1 cellular context compared by ENCODE assay signal in the genomic region with DNA sequence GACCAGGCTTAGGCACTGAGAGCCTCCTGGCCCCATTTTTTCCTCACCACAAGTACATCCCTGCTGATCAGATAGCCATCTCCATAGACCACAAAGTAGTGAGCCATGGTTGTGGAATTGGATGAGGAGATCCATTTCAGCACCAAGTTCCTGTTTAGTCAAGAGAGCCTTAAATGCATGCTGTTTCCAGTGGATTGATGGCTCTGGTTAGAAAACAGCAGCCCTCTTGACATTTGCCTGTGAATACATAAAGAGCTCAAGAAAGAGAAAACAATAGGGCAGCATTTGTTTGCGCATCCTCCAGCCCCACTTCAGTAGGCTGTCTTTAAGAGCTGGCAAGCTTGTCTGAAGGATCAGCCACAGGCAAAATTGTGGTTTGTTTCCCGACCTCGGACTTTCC.
TF ChIP-seq lines count a peak whose summit lies in the region.

No MANE protein-coding gene starts in this region.

TF ChIP-seq in H1, 55 proteins besides CTCF, POLR2A, EP300 and RAD21 (continued from another document):
- TF ChIP-seq, protein P1, sequence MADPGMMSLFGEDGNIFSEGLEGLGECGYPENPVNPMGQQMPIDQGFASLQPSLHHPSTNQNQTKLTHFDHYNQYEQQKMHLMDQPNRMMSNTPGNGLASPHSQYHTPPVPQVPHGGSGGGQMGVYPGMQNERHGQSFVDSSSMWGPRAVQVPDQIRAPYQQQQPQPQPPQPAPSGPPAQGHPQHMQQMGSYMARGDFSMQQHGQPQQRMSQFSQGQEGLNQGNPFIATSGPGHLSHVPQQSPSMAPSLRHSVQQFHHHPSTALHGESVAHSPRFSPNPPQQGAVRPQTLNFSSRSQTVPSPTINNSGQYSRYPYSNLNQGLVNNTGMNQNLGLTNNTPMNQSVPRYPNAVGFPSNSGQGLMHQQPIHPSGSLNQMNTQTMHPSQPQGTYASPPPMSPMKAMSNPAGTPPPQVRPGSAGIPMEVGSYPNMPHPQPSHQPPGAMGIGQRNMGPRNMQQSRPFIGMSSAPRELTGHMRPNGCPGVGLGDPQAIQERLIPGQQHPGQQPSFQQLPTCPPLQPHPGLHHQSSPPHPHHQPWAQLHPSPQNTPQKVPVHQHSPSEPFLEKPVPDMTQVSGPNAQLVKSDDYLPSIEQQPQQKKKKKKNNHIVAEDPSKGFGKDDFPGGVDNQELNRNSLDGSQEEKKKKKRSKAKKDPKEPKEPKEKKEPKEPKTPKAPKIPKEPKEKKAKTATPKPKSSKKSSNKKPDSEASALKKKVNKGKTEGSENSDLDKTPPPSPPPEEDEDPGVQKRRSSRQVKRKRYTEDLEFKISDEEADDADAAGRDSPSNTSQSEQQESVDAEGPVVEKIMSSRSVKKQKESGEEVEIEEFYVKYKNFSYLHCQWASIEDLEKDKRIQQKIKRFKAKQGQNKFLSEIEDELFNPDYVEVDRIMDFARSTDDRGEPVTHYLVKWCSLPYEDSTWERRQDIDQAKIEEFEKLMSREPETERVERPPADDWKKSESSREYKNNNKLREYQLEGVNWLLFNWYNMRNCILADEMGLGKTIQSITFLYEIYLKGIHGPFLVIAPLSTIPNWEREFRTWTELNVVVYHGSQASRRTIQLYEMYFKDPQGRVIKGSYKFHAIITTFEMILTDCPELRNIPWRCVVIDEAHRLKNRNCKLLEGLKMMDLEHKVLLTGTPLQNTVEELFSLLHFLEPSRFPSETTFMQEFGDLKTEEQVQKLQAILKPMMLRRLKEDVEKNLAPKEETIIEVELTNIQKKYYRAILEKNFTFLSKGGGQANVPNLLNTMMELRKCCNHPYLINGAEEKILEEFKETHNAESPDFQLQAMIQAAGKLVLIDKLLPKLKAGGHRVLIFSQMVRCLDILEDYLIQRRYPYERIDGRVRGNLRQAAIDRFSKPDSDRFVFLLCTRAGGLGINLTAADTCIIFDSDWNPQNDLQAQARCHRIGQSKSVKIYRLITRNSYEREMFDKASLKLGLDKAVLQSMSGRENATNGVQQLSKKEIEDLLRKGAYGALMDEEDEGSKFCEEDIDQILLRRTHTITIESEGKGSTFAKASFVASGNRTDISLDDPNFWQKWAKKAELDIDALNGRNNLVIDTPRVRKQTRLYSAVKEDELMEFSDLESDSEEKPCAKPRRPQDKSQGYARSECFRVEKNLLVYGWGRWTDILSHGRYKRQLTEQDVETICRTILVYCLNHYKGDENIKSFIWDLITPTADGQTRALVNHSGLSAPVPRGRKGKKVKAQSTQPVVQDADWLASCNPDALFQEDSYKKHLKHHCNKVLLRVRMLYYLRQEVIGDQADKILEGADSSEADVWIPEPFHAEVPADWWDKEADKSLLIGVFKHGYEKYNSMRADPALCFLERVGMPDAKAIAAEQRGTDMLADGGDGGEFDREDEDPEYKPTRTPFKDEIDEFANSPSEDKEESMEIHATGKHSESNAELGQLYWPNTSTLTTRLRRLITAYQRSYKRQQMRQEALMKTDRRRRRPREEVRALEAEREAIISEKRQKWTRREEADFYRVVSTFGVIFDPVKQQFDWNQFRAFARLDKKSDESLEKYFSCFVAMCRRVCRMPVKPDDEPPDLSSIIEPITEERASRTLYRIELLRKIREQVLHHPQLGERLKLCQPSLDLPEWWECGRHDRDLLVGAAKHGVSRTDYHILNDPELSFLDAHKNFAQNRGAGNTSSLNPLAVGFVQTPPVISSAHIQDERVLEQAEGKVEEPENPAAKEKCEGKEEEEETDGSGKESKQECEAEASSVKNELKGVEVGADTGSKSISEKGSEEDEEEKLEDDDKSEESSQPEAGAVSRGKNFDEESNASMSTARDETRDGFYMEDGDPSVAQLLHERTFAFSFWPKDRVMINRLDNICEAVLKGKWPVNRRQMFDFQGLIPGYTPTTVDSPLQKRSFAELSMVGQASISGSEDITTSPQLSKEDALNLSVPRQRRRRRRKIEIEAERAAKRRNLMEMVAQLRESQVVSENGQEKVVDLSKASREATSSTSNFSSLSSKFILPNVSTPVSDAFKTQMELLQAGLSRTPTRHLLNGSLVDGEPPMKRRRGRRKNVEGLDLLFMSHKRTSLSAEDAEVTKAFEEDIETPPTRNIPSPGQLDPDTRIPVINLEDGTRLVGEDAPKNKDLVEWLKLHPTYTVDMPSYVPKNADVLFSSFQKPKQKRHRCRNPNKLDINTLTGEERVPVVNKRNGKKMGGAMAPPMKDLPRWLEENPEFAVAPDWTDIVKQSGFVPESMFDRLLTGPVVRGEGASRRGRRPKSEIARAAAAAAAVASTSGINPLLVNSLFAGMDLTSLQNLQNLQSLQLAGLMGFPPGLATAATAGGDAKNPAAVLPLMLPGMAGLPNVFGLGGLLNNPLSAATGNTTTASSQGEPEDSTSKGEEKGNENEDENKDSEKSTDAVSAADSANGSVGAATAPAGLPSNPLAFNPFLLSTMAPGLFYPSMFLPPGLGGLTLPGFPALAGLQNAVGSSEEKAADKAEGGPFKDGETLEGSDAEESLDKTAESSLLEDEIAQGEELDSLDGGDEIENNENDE (IDR thresholded peaks at IDR 0.05; ENCODE audit: insufficient replicate concordance, low read length) = no peak
- TF ChIP-seq BACH1 (IDR thresholded peaks at IDR 0.05; ENCODE audit: low read length) (no peak), ASH2L (IDR thresholded peaks at IDR 0.05; ENCODE audit: low read length) (no peak), PHF8 (conservative IDR thresholded peaks at IDR 0.05; ENCODE audit: low read depth, low read length) (no peak), CEBPB (IDR thresholded peaks at IDR 0.05; ENCODE audit: low read depth, low read length) (no peak), KDM5A (IDR thresholded peaks at IDR 0.05; ENCODE audit: low read length) (no peak), TCF12 (IDR thresholded peaks at IDR 0.05; ENCODE audit: low read depth, low read length) (no peak), EGR1 (IDR thresholded peaks at IDR 0.05; ENCODE audit: borderline replicate concordance, low read depth, low read length) (no peak), HDAC6 (IDR thresholded peaks at IDR 0.05; ENCODE audit: low read depth, low read length) (no peak), JUND (IDR thresholded peaks at IDR 0.05; ENCODE audit: low read length) (no peak), SRF (IDR thresholded peaks at IDR 0.05; ENCODE audit: low read depth, low read length) (no peak)
- TF ChIP-seq, protein P2, sequence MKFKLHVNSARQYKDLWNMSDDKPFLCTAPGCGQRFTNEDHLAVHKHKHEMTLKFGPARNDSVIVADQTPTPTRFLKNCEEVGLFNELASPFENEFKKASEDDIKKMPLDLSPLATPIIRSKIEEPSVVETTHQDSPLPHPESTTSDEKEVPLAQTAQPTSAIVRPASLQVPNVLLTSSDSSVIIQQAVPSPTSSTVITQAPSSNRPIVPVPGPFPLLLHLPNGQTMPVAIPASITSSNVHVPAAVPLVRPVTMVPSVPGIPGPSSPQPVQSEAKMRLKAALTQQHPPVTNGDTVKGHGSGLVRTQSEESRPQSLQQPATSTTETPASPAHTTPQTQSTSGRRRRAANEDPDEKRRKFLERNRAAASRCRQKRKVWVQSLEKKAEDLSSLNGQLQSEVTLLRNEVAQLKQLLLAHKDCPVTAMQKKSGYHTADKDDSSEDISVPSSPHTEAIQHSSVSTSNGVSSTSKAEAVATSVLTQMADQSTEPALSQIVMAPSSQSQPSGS (IDR thresholded peaks at IDR 0.05; ENCODE audit: low read length) = no peak
